Comparison of ENCODE assay signal across 8 cellular contexts in genomic region chr2:23595601-23596251, GRCh38.
DNase-seq lines count a peak whose midpoint lies in the region; ATAC-seq, FAIRE-seq and TF ChIP-seq lines count a peak whose summit lies in the region.
"Had no signal": no experiment of that assay in that cellular context is flagged by ENCODE, and none has a peak within 500 bp of the region (broad histone marks: within the 10 kb centered on the region; RNA-seq: fewer than 3 reads in every experiment).

No MANE protein-coding gene starts in this region.

- FAIRE-seq in kidney (lab: Jason Lieb, UNC) = no peak
- FAIRE-seq: islet of Langerhans had no signal

- no peaks in the 10 kb centered on the region for H3K27me3 ChIP-seq in thoracic aorta (replicated peaks; ENCODE audit: insufficient read depth)
- no peaks in the 10 kb centered on the region for H3K27me3 ChIP-seq in effector memory CD4-positive, alpha-beta T cell (replicated peaks; ENCODE audit: control insufficient read depth, insufficient read depth, low read length, poor library complexity, severe bottlenecking)

- ATAC-seq in thoracic aorta (ENCODE audit: insufficient number of reproducible peaks, low FRiP score, low read depth) (peak; percentile 64), HG02840 (IDR thresholded peaks at IDR 0.05; ENCODE audit: low FRiP score, unreplicated experiment) (no peak)

- no peak overlapping the region for H3K9ac ChIP-seq in kidney (ENCODE audit: low read length in 2 of 2)

- TF ChIP-seq CTCF in kidney (IDR thresholded peaks at IDR 0.05; ENCODE audit: borderline replicate concordance, extremely low read depth, insufficient read depth) (no peak), thoracic aorta (IDR thresholded peaks at IDR 0.05) (no peak)

- H3K4me3 ChIP-seq in kidney (ENCODE audit: low read length in 2 of 2) (no peak overlapping the region), thoracic aorta (no peak overlapping the region)
- no peak overlapping the region for H3K4me3 ChIP-seq in effector memory CD4-positive, alpha-beta T cell (ENCODE audit: insufficient read depth, low read depth, low read length, poor library complexity, severe bottlenecking)

- H3K9me3 ChIP-seq in kidney (ENCODE audit: control insufficient read depth in 1 of 2, low read length in 2 of 2) (no peaks in the 10 kb centered on the region), thoracic aorta (no peaks in the 10 kb centered on the region)
- H3K9me3 ChIP-seq in effector memory CD4-positive, alpha-beta T cell (ENCODE audit: control insufficient read depth, low read length) = no peaks in the 10 kb centered on the region

- peak; percentile 79 for DNase-seq in NCI-H1092 treated with DMSO at 0.1 percent for 48 hours (lab: John Stamatoyannopoulos, UW)
- DNase-seq in anterior cingulate cortex (lab: John Stamatoyannopoulos, UW) = peak in 42 of 58 donors; percentile 15 to 81 (median 43)
- DNase-seq in kidney = peak; percentile 63
- no peak for DNase-seq in thoracic aorta (ENCODE audit: low spot score)
- DNase-seq in effector memory CD4-positive, alpha-beta T cell = no peak
- no peak for DNase-seq in putamen (ENCODE audit: low spot score)

- no peak overlapping the region for H3K27ac ChIP-seq in kidney (ENCODE audit: low read depth in 2 of 2, low read length in 2 of 2)
- peak overlapping the region in 1 of 2 donors; percentile 9 for H3K27ac ChIP-seq in thoracic aorta
- no peak overlapping the region for H3K27ac ChIP-seq in effector memory CD4-positive, alpha-beta T cell (ENCODE audit: insufficient read depth, low read length, poor library complexity, severe bottlenecking)

- intact Hi-C loops in kidney (cut with DNase I) = no loop called here

- H3K36me3 ChIP-seq in kidney (ENCODE audit: control insufficient read depth in 1 of 2, insufficient read depth in 2 of 2, low read length in 2 of 2) = no peaks in the 10 kb centered on the region
- no peaks in the 10 kb centered on the region for H3K36me3 ChIP-seq in thoracic aorta
- H3K36me3 ChIP-seq in effector memory CD4-positive, alpha-beta T cell (ENCODE audit: control insufficient read depth, insufficient read depth, low read length) = no peaks in the 10 kb centered on the region

- H3K4me1 ChIP-seq in kidney (ENCODE audit: control insufficient read depth in 1 of 2, insufficient read depth in 1 of 2, low read depth in 1 of 2, low read length in 2 of 2) (no peaks in the 10 kb centered on the region), thoracic aorta (ENCODE audit: control insufficient read depth in 1 of 2, low read depth in 2 of 2) (peaks cover 7 to 24% of the 10 kb centered on the region in 2 donors)
- H3K4me1 ChIP-seq in effector memory CD4-positive, alpha-beta T cell (ENCODE audit: control insufficient read depth, insufficient read depth, low read length, poor library complexity, severe bottlenecking) = no peaks in the 10 kb centered on the region

Comparison
In these comparisons a context has a peak if more than half of its experiments do, and no peak if none do; other contexts are left out.
1. DNase-seq: peak in NCI-H1092 treated with DMSO at 0.1 percent for 48 hours (single experiment), anterior cingulate cortex (42 of 58) and kidney (single experiment); none in thoracic aorta (single experiment), effector memory CD4-positive, alpha-beta T cell (0 of 3) and putamen (single experiment).